18 cellular contexts compared by ENCODE assay signal in genomic region chr9:77194423-77194822, GRCh38.
"Had no signal": no experiment of that assay in that cellular context is flagged by ENCODE, and none has a peak within 500 bp of the region (broad histone marks: within the 10 kb centered on the region; RNA-seq: fewer than 3 reads in every experiment).

No MANE protein-coding gene starts in this region.

- H3K27me3 ChIP-seq: brain microvascular endothelial cell, neutrophil, pancreas had no signal

- H3K4me3 ChIP-seq: pancreas had no signal

- H3K9me3 ChIP-seq: neutrophil, pancreas had no signal

- DNase-seq: activated CD4-positive, alpha-beta T cell treated with anti-CD3 and anti-CD28 coated beads for 36 hours; activated CD4-positive, alpha-beta T cell treated with anti-CD3 and anti-CD28 coated beads, Interleukin-2, amount 50 U/mL, for 48 hours; activated naive CD4-positive, alpha-beta T cell; activated naive CD8-positive, alpha-beta T cell treated with anti-CD3 and anti-CD28 coated beads, Interleukin-2, amount 10 ng/mL, durations not matched to agents 7 days and 5 days; activated T-cell treated with anti-CD3 and anti-CD28 coated beads for 4 hours; brain microvascular endothelial cell; effector CD4-positive, alpha-beta T cell; left cardiac atrium; mesendoderm; natural killer cell; pancreas; stimulated activated CD4-positive, alpha-beta T cell treated with anti-CD3 and anti-CD28 coated beads, Interleukin-4, amount 100 ng/mL, for 24 hours had no signal

- FAIRE-seq: pancreas, TTC549 had no signal

- H3K36me3 ChIP-seq: brain microvascular endothelial cell, neutrophil, pancreas had no signal

- H3K27ac ChIP-seq: brain microvascular endothelial cell, neutrophil, pancreas had no signal

- ATAC-seq: activated CD4-positive, alpha-beta T cell treated with anti-CD3 and anti-CD28 coated beads for 36 hours; activated T-helper 17 cell treated with anti-CD3 and anti-CD28 coated beads, Interleukin-2, amount 50 U/mL, for 72 hours; left cardiac atrium; natural killer cell; pancreas; sciatic nerve; stimulated activated effector memory CD8-positive, alpha-beta T cell treated with anti-CD3 and anti-CD28 coated beads, Interleukin-12 subunit alpha, Interleukin-12 subunit beta, amount 100 ng/mL, for 72 hours; WTC11 had no signal

- H3K4me1 ChIP-seq: pancreas had no signal
